In genomic region chr1:21924503-21925005, GRCh38 we compare ENCODE assay signal across 12 cellular contexts. TPM values are rescaled to one million over a fixed set of nuclear protein-coding genes. Genes with fewer than 3 reads are reported as not detected.
DNase-seq lines count a peak whose midpoint lies in the region; ATAC-seq and TF ChIP-seq lines count a peak whose summit lies in the region.
"Had no signal": no experiment of that assay in that cellular context is flagged by ENCODE, and none has a peak within 500 bp of the region (broad histone marks: within the 10 kb centered on the region; RNA-seq: fewer than 3 reads in every experiment).

No MANE protein-coding gene starts in this region.

- H3K27me3 Mint-ChIP-seq in activated T-helper 2 cell treated with anti-CD3 and anti-CD28 coated beads, Interferon-gamma antibody, Interleukin-2, Interleukin-4, amounts not matched to agents 10 μg/mL and 5 μg/mL and 100 μg/mL, durations not matched to agents 14 hours and 24 hours and 36 hours (ENCODE audit: low read depth), result no peaks in the 10 kb centered on the region
- H3K27me3 Mint-ChIP-seq: brain had no signal

- H3K36me3 Mint-ChIP-seq in activated T-helper 2 cell treated with anti-CD3 and anti-CD28 coated beads, Interferon-gamma antibody, Interleukin-2, Interleukin-4, amounts not matched to agents 10 μg/mL and 5 μg/mL and 100 μg/mL, durations not matched to agents 14 hours and 24 hours and 36 hours (ENCODE audit: low read depth), result no peaks in the 10 kb centered on the region
- H3K36me3 Mint-ChIP-seq: brain had no signal

- H3K9ac ChIP-seq in subcutaneous abdominal adipose tissue (ENCODE audit: low read length in 5 of 5), result peak overlapping the region in 3 of 5 donors; percentile 21 to 67 (median 35)

- no peak for TF ChIP-seq CTCF in body of pancreas (IDR thresholded peaks at IDR 0.05)
- TF ChIP-seq CTCF in right lobe of liver (IDR thresholded peaks at IDR 0.05), result no peak

- ATAC-seq in body of pancreas (peak; percentile 46), right lobe of liver (peak; percentile 55 to 66 (median 62)), HG02588 (IDR thresholded peaks at IDR 0.05; ENCODE audit: unreplicated experiment) (no peak), HG03039 (IDR thresholded peaks at IDR 0.05; ENCODE audit: unreplicated experiment) (no peak)
- ATAC-seq: foreskin keratinocyte had no signal

- no peaks in the 10 kb centered on the region for H3K9me3 Mint-ChIP-seq in activated T-helper 2 cell treated with anti-CD3 and anti-CD28 coated beads, Interferon-gamma antibody, Interleukin-2, Interleukin-4, amounts not matched to agents 10 μg/mL and 5 μg/mL and 100 μg/mL, durations not matched to agents 14 hours and 24 hours and 36 hours
- H3K9me3 Mint-ChIP-seq: brain had no signal

- H3K27ac Mint-ChIP-seq in activated T-helper 2 cell treated with anti-CD3 and anti-CD28 coated beads, Interferon-gamma antibody, Interleukin-2, Interleukin-4, amounts not matched to agents 10 μg/mL and 5 μg/mL and 100 μg/mL, durations not matched to agents 14 hours and 24 hours and 36 hours, result no peak overlapping the region

- WGBS in body of pancreas, 2 donors, result 57 to 76% methylated on average over 5 of the region's 5 CpGs
- WGBS in right lobe of liver (ENCODE audit: insufficient coverage, low coverage, low lambda C conversion rate, missing lambda C conversion rate), result 43% methylated on average over 2 of the region's 5 CpGs

- H3K4me1 ChIP-seq in body of pancreas (peaks cover 45% of the 10 kb centered on the region), right lobe of liver (no peaks in the 10 kb centered on the region), subcutaneous abdominal adipose tissue (ENCODE audit: control insufficient read depth in 5 of 5, insufficient read depth in 5 of 5, low read length in 5 of 5) (peaks cover 49 to 96% (median 86%) of the 10 kb centered on the region in 5 donors)

- peak overlapping the region in 3 of 4 donors; percentile 8 to 57 (median 31) for H3K27ac ChIP-seq in body of pancreas
- peak overlapping the region in 1 of 3 donors; percentile 29 for H3K27ac ChIP-seq in right lobe of liver
- peak overlapping the region; percentile 95 for H3K27ac ChIP-seq in subcutaneous abdominal adipose tissue (ENCODE audit: low read depth, low read length)
- H3K27ac ChIP-seq: foreskin keratinocyte, SK-N-MC had no signal

- no peaks in the 10 kb centered on the region for H3K4me1 Mint-ChIP-seq in activated T-helper 2 cell treated with anti-CD3 and anti-CD28 coated beads, Interferon-gamma antibody, Interleukin-2, Interleukin-4, amounts not matched to agents 10 μg/mL and 5 μg/mL and 100 μg/mL, durations not matched to agents 14 hours and 24 hours and 36 hours (ENCODE audit: low read depth)

- no peaks in the 10 kb centered on the region for H3K27me3 ChIP-seq in body of pancreas
- no peaks in the 10 kb centered on the region for H3K27me3 ChIP-seq in right lobe of liver
- no peaks in the 10 kb centered on the region for H3K27me3 ChIP-seq in subcutaneous abdominal adipose tissue (ENCODE audit: control insufficient read depth in 5 of 5, insufficient read depth in 4 of 5, low read length in 5 of 5)
- H3K27me3 ChIP-seq: foreskin keratinocyte had no signal

- H3K36me3 ChIP-seq in body of pancreas (replicated peaks in 1 of 2; ENCODE audit: insufficient read depth in 1 of 2, low read depth in 2 of 2) (no peaks in the 10 kb centered on the region), right lobe of liver (no peaks in the 10 kb centered on the region), subcutaneous abdominal adipose tissue (ENCODE audit: control insufficient read depth in 5 of 5, insufficient read depth in 5 of 5, low read length in 5 of 5) (peaks cover 0 to 33% (median 6%) of the 10 kb centered on the region in 5 donors)

- TF ChIP-seq POLR2A in body of pancreas (IDR thresholded peaks at IDR 0.05) (no peak), right lobe of liver (IDR thresholded peaks at IDR 0.05) (no peak)

- intact Hi-C loops in body of pancreas (cut with DNase I), result no loop called here
- intact Hi-C loops in right lobe of liver (cut with DNase I), result no loop called here
- intact Hi-C loops in activated T-helper 2 cell treated with anti-CD3 and anti-CD28 coated beads, Interferon-gamma antibody, Interleukin-2, Interleukin-4, amounts not matched to agents 10 μg/mL and 5 μg/mL and 100 μg/mL, durations not matched to agents 14 hours and 24 hours and 36 hours (cut with micrococcal nuclease), result no loop called here

- DNase-seq in M059J (ENCODE audit: low read depth), result peak; percentile 60
- peak in 1 of 4 donors; percentile 51 for DNase-seq in body of pancreas
- peak in 1 of 3 donors; percentile 54 for DNase-seq in right lobe of liver
- no peak for DNase-seq in activated T-helper 2 cell treated with anti-CD3 and anti-CD28 coated beads, Interferon-gamma antibody, Interleukin-2, Interleukin-4, amounts not matched to agents 10 μg/mL and 5 μg/mL and 100 μg/mL, durations not matched to agents 14 hours and 24 hours and 36 hours (ENCODE audit: low spot score)
- DNase-seq in AG20443 (ENCODE audit: low spot score), result no peak
- DNase-seq: foreskin keratinocyte had no signal

- no peaks in the 10 kb centered on the region for H3K9me3 ChIP-seq in body of pancreas
- H3K9me3 ChIP-seq in right lobe of liver, result no peaks in the 10 kb centered on the region
- no peaks in the 10 kb centered on the region for H3K9me3 ChIP-seq in subcutaneous abdominal adipose tissue (ENCODE audit: control insufficient read depth in 5 of 5, low read length in 5 of 5)

- no peak overlapping the region for H3K4me3 ChIP-seq in body of pancreas
- no peak overlapping the region for H3K4me3 ChIP-seq in right lobe of liver
- H3K4me3 ChIP-seq in subcutaneous abdominal adipose tissue (ENCODE audit: low read depth in 1 of 5, low read length in 5 of 5), result peak overlapping the region in 2 of 5 donors; percentile 10 to 42
- H3K4me3 ChIP-seq: SK-N-MC had no signal

- no peak overlapping the region for H3K4me3 Mint-ChIP-seq in activated T-helper 2 cell treated with anti-CD3 and anti-CD28 coated beads, Interferon-gamma antibody, Interleukin-2, Interleukin-4, amounts not matched to agents 10 μg/mL and 5 μg/mL and 100 μg/mL, durations not matched to agents 14 hours and 24 hours and 36 hours (ENCODE audit: low read depth)
- H3K4me3 Mint-ChIP-seq: brain had no signal

RNA-seq across cellular contexts. Expression of gene HSPG2, which starts 12.6 kb away (rescaled TPM):
- total RNA-seq in M059J (2014; rRNA removed; shearing (Covaris generic)), result 18.3 and 60.5 TPM in 2 replicates
- total RNA-seq in body of pancreas (100 to 1,000 TPM in 1 of 2 donors, 10 to 100 TPM in 1; 87.7 to 179 TPM), right lobe of liver (10 to 100 TPM; 31.3 to 90.9 (median 43.7) TPM)
- 3.9 and 4.1 TPM in 2 replicates for total RNA-seq in activated T-helper 2 cell treated with anti-CD3 and anti-CD28 coated beads, Interferon-gamma antibody, Interleukin-2, Interleukin-4, amounts not matched to agents 10 μg/mL and 5 μg/mL and 100 μg/mL, durations not matched to agents 14 hours and 24 hours and 36 hours

RNA-seq across cellular contexts. Expression of gene CELA3B, which starts 52.3 kb away (rescaled TPM):
- total RNA-seq in M059J (2014; rRNA removed; shearing (Covaris generic)), result not detected in 2 replicates
- total RNA-seq in body of pancreas (over 10,000 TPM; 12,815 to 27,120 TPM), right lobe of liver (not detected)
- not detected in 2 replicates for total RNA-seq in activated T-helper 2 cell treated with anti-CD3 and anti-CD28 coated beads, Interferon-gamma antibody, Interleukin-2, Interleukin-4, amounts not matched to agents 10 μg/mL and 5 μg/mL and 100 μg/mL, durations not matched to agents 14 hours and 24 hours and 36 hours
- total RNA-seq: foreskin keratinocyte, mononuclear cell had no signal

Comparison
In these comparisons a context has a peak if more than half of its experiments do, and no peak if none do; other contexts are left out.
1. ATAC-seq: peak in body of pancreas (single experiment) and right lobe of liver (4 of 4); none in HG02588 (single experiment) and HG03039 (single experiment).
2. RNA of gene CELA3B, which starts 52.3 kb away (total RNA-seq): 12,815 to 27,120 TPM in body of pancreas; not detected in M059J, not detected in right lobe of liver and not detected in activated T-helper 2 cell treated with anti-CD3 and anti-CD28 coated beads, Interferon-gamma antibody, Interleukin-2, Interleukin-4, amounts not matched to agents 10 μg/mL and 5 μg/mL and 100 μg/mL, durations not matched to agents 14 hours and 24 hours and 36 hours; every median in the first group is over 1,000 times any median in the second.